17 cellular contexts compared by ENCODE assay signal in genomic region chr14:104786726-104787675, GRCh38. TPM values are rescaled to one million over a fixed set of nuclear protein-coding genes. Genes with fewer than 3 reads are reported as not detected.
DNase-seq lines count a peak whose midpoint lies in the region; ATAC-seq and TF ChIP-seq lines count a peak whose summit lies in the region.
"Had no signal": no experiment of that assay in that cellular context is flagged by ENCODE, and none has a peak within 500 bp of the region (broad histone marks: within the 10 kb centered on the region; RNA-seq: fewer than 3 reads in every experiment).

No MANE protein-coding gene starts in this region.

- intact Hi-C loops in Calu3 (cut with micrococcal nuclease; ENCODE audit: unreplicated experiment): no loop called here

- H3K4me3 Mint-ChIP-seq in CD4-positive, CD25-positive, alpha-beta regulatory T cell: no peak overlapping the region
- no peak overlapping the region for H3K4me3 Mint-ChIP-seq in Calu3 (ENCODE audit: low read depth, unreplicated experiment)
- H3K4me3 Mint-ChIP-seq: HFFc6 had no signal

- H3K27ac Mint-ChIP-seq in CD4-positive, CD25-positive, alpha-beta regulatory T cell: peak overlapping the region in 1 of 3 donors; percentile 75
- H3K27ac Mint-ChIP-seq in Calu3 (ENCODE audit: unreplicated experiment): no peak overlapping the region
- H3K27ac Mint-ChIP-seq: HFFc6 had no signal

- no peaks in the 10 kb centered on the region for H3K36me3 ChIP-seq in CD4-positive, CD25-positive, alpha-beta regulatory T cell (ENCODE audit: control insufficient read depth, insufficient read depth, low read length)
- H3K36me3 ChIP-seq in HEK293 (ENCODE audit: control insufficient read depth in 2 of 2, insufficient read depth in 1 of 2, low read length in 2 of 2) (peaks cover 0 to 90% of the 10 kb centered on the region in 2 experiments; a peak in 1 of 3 replicates), fibroblast of lung (ENCODE audit: control insufficient read depth, insufficient read depth, low read length) (peaks cover 16% of the 10 kb centered on the region), skeletal muscle satellite cell (ENCODE audit: insufficient read depth, low read length) (peaks cover 43% of the 10 kb centered on the region)

- no peak for ATAC-seq in CD4-positive, CD25-positive, alpha-beta regulatory T cell (ENCODE audit: low read depth in 2 of 2)
- ATAC-seq in HG03025 (IDR thresholded peaks at IDR 0.05; ENCODE audit: low FRiP score, unreplicated experiment) (no peak), HG03135 (IDR thresholded peaks at IDR 0.05; ENCODE audit: unreplicated experiment) (no peak)

- peak overlapping the region; percentile 6 for H3K27ac ChIP-seq in CD4-positive, CD25-positive, alpha-beta regulatory T cell (ENCODE audit: insufficient read depth, low read length, poor library complexity, severe bottlenecking)
- H3K27ac ChIP-seq in HEK293 (ENCODE audit: extremely low read depth, low read depth, low read length) (no peak overlapping the region), fibroblast of lung (ENCODE audit: insufficient read depth, low read length) (no peak overlapping the region)
- H3K27ac ChIP-seq: parathyroid adenoma had no signal

- H4K20me1 ChIP-seq in fibroblast of lung (ENCODE audit: control insufficient read depth, extremely low read depth, insufficient read depth, low read length): no peaks in the 10 kb centered on the region

- no peaks in the 10 kb centered on the region for H3K27me3 ChIP-seq in CD4-positive, CD25-positive, alpha-beta regulatory T cell (ENCODE audit: control insufficient read depth, insufficient read depth, low read length)
- H3K27me3 ChIP-seq in fibroblast of lung (ENCODE audit: control insufficient read depth, insufficient read depth, low read length) (no peaks in the 10 kb centered on the region), skeletal muscle satellite cell (ENCODE audit: control insufficient read depth, insufficient read depth, low read length) (no peaks in the 10 kb centered on the region)

- no peaks in the 10 kb centered on the region for H3K36me3 Mint-ChIP-seq in CD4-positive, CD25-positive, alpha-beta regulatory T cell
- H3K36me3 Mint-ChIP-seq in Calu3 (ENCODE audit: insufficient read depth, unreplicated experiment): peaks cover 16% of the 10 kb centered on the region

- no peaks in the 10 kb centered on the region for H3K27me3 Mint-ChIP-seq in CD4-positive, CD25-positive, alpha-beta regulatory T cell
- H3K27me3 Mint-ChIP-seq in Calu3 (ENCODE audit: unreplicated experiment): no peaks in the 10 kb centered on the region

- H3K4me1 ChIP-seq in CD4-positive, CD25-positive, alpha-beta regulatory T cell (ENCODE audit: control insufficient read depth, insufficient read depth, low read length, poor library complexity, severe bottlenecking): peaks cover 35% of the 10 kb centered on the region
- H3K4me1 ChIP-seq in HEK293 (ENCODE audit: control insufficient read depth, insufficient read depth, low read length) (no peaks in the 10 kb centered on the region), fibroblast of lung (ENCODE audit: control insufficient read depth, extremely low read depth, insufficient read depth, low read length) (no peaks in the 10 kb centered on the region), skeletal muscle satellite cell (ENCODE audit: control insufficient read depth, insufficient read depth, low read length) (peaks cover 26% of the 10 kb centered on the region)
- H3K4me1 ChIP-seq: parathyroid adenoma had no signal

- DNase-seq in CD4-positive, CD25-positive, alpha-beta regulatory T cell: no peak
- no peak for DNase-seq in fibroblast of lung (ENCODE audit: low read depth in 2 of 2)
- DNase-seq in stimulated activated CD4-positive, alpha-beta T cell treated with anti-CD3 and anti-CD28 coated beads, Interleukin-2, amount 100 ng/mL, for 24 hours: no peak
- no peak for DNase-seq in Calu3
- DNase-seq: EL; HFFc6; MM.1S; NCI-H146; NCI-H2171; NCI-H526 treated with DMSO at 0.1 percent for 48 hours; stimulated activated CD4-positive, alpha-beta T cell treated with anti-CD3 and anti-CD28 coated beads, Interleukin-2, amount 100 ng/mL, for 48 hours had no signal

- no peak for TF ChIP-seq CTCF in HEK293 (tag by site-specific recombination; IDR thresholded peaks at IDR 0.05)
- no peak for TF ChIP-seq CTCF in fibroblast of lung (conservative IDR thresholded peaks at IDR 0.05 in 1 of 2, IDR thresholded peaks at IDR 0.05 in 1 of 2; ENCODE audit: low read depth in 1 of 2, low read length in 2 of 2)
- no peak for TF ChIP-seq CTCF in Calu3 (IDR thresholded peaks at IDR 0.05; ENCODE audit: unreplicated experiment)

- H3K9me3 ChIP-seq in CD4-positive, CD25-positive, alpha-beta regulatory T cell (ENCODE audit: control insufficient read depth in 2 of 2, low read length in 2 of 2): no peaks in the 10 kb centered on the region
- H3K9me3 ChIP-seq in HEK293 (ENCODE audit: control insufficient read depth, insufficient read depth, low read depth, low read length): no peaks in the 10 kb centered on the region
- no peaks in the 10 kb centered on the region for H3K9me3 ChIP-seq in fibroblast of lung (ENCODE audit: control insufficient read depth, insufficient read depth, low read depth, low read length)
- no peaks in the 10 kb centered on the region for H3K9me3 ChIP-seq in skeletal muscle satellite cell (replicated peaks; ENCODE audit: low read length)

- CTCF ChIA-PET in HEK293 (lab: Yijun Ruan, JAX) (interaction anchor here (0.7 kb wide), 1 partner anchor 40 kb away, joined by 3 read pairs; no protein-coding TSS in a partner anchor), Calu3 (lab: Charles Lee) (no interaction called here)

- POLR2A ChIA-PET in HEK293 (lab: Yijun Ruan, JAX): no interaction called here

- H3K9me3 Mint-ChIP-seq in CD4-positive, CD25-positive, alpha-beta regulatory T cell: no peaks in the 10 kb centered on the region
- no peaks in the 10 kb centered on the region for H3K9me3 Mint-ChIP-seq in Calu3 (ENCODE audit: low read depth, unreplicated experiment)
- H3K9me3 Mint-ChIP-seq: HFFc6 had no signal

- H3K9ac ChIP-seq in fibroblast of lung (ENCODE audit: insufficient read depth, low read length) (peak overlapping the region; percentile 7), skeletal muscle satellite cell (ENCODE audit: low read depth, low read length) (no peak overlapping the region)
- H3K9ac ChIP-seq: parathyroid adenoma had no signal

- BruUV-seq in Calu3 (replicated peaks; lab: Mats Ljungman, UMichigan): no TSS peak

- H3K4me1 Mint-ChIP-seq in CD4-positive, CD25-positive, alpha-beta regulatory T cell: peaks cover 0 to 38% (median 8%) of the 10 kb centered on the region in 4 donors
- no peaks in the 10 kb centered on the region for H3K4me1 Mint-ChIP-seq in Calu3 (ENCODE audit: low read depth, unreplicated experiment)

- H3K4me3 ChIP-seq in CD4-positive, CD25-positive, alpha-beta regulatory T cell (ENCODE audit: low read depth, low read length): no peak overlapping the region
- no peak overlapping the region for H3K4me3 ChIP-seq in HEK293 (ENCODE audit: low read depth, low read length)
- H3K4me3 ChIP-seq in fibroblast of lung (replicated peaks in 1 of 4; ENCODE audit: control extremely low read depth in 1 of 4, insufficient read depth in 1 of 4, low read depth in 3 of 4, low read length in 4 of 4): no peak overlapping the region
- no peak overlapping the region for H3K4me3 ChIP-seq in skeletal muscle satellite cell (ENCODE audit: low read length)
- H3K4me3 ChIP-seq: lung had no signal

- H3K4me2 ChIP-seq in fibroblast of lung (ENCODE audit: extremely low read depth, insufficient read depth, low read length): no peak overlapping the region
- peak overlapping the region; percentile 19 for H3K4me2 ChIP-seq in skeletal muscle satellite cell (ENCODE audit: low read length)

- no peak overlapping the region for H2AFZ ChIP-seq in fibroblast of lung (ENCODE audit: low read length)
- H2AFZ ChIP-seq: parathyroid adenoma had no signal

- H3K79me2 ChIP-seq in fibroblast of lung (ENCODE audit: control insufficient read depth, insufficient read depth, low read length): peaks cover 28% of the 10 kb centered on the region

TF ChIP-seq in HEK293, 187 proteins besides CTCF, POLR2A, EP300 and RAD21 (continues in another document):
- TF ChIP-seq ZIC2 (tag by site-specific recombination; IDR thresholded peaks at IDR 0.05) (peak; percentile 43; the same call in 1 of the 2 replicates), ZNF600 (tag by site-specific recombination; IDR thresholded peaks at IDR 0.05) (no peak), GLIS2 (tag by site-specific recombination; IDR thresholded peaks at IDR 0.05) (peak; percentile 70), GLIS1 (tag by site-specific recombination; IDR thresholded peaks at IDR 0.05) (peak; percentile 49; the same call in 1 of the 2 replicates)

RNA-seq across cellular contexts. Expression of gene AKT1, which starts 8.5 kb away (rescaled TPM):
- total RNA-seq in CD4-positive, CD25-positive, alpha-beta regulatory T cell: 86.0 TPM
- polyA plus RNA-seq in CD4-positive, CD25-positive, alpha-beta regulatory T cell: 10 to 100 TPM in 2 of 4 donors, 1 to 10 TPM in 2; 6.3 to 19.8 (median 12.4) TPM
- total RNA-seq in fibroblast of lung (127 and 131 TPM in 2 replicates), Calu3 (2022) (118 and 120 TPM in 2 replicates)
- 83.2 and 109 TPM in 2 replicates for polyA plus RNA-seq in fibroblast of lung
- 98.5 and 138 TPM in 2 replicates for polyA plus RNA-seq in fibroblast of lung (2012)
- polyA minus RNA-seq in fibroblast of lung (ENCODE audit: low replicate concordance): 376 and 400 TPM in 2 replicates
- total RNA-seq in skeletal muscle satellite cell (2012; rRNA removed): 180 and 188 TPM in 2 replicates

RNA-seq across cellular contexts. Expression of gene ZBTB42, which starts 13.9 kb away (rescaled TPM):
- 3.6 TPM for total RNA-seq in CD4-positive, CD25-positive, alpha-beta regulatory T cell
- 1 to 10 TPM; 1.3 to 2.1 (median 1.9) TPM for polyA plus RNA-seq in CD4-positive, CD25-positive, alpha-beta regulatory T cell
- total RNA-seq in fibroblast of lung: 2.3 and 2.8 TPM in 2 replicates
- polyA plus RNA-seq in fibroblast of lung: 0.99 and 1.1 TPM in 2 replicates
- polyA plus RNA-seq in fibroblast of lung (2012): 1.7 and 2.1 TPM in 2 replicates
- 2.6 and 4.9 TPM in 2 replicates for polyA minus RNA-seq in fibroblast of lung (ENCODE audit: low replicate concordance)
- 3.8 and 3.9 TPM in 2 replicates for total RNA-seq in skeletal muscle satellite cell (2012; rRNA removed)
- total RNA-seq in Calu3 (2022): 11.8 and 13.9 TPM in 2 replicates

RNA-seq across cellular contexts. Expression of gene SIVA1, which starts 34.1 kb away (rescaled TPM):
- 82.6 TPM for total RNA-seq in CD4-positive, CD25-positive, alpha-beta regulatory T cell
- polyA plus RNA-seq in CD4-positive, CD25-positive, alpha-beta regulatory T cell: 100 to 1,000 TPM; 234 to 281 (median 246) TPM
- total RNA-seq in fibroblast of lung (60.6 and 65.1 TPM in 2 replicates), Calu3 (2022) (72.3 and 73.3 TPM in 2 replicates)
- polyA plus RNA-seq in fibroblast of lung: 26.1 and 37.4 TPM in 2 replicates
- polyA plus RNA-seq in fibroblast of lung (2012): 56.6 and 101 TPM in 2 replicates
- 10.0 and 10.9 TPM in 2 replicates for polyA minus RNA-seq in fibroblast of lung (ENCODE audit: low replicate concordance)
- total RNA-seq in skeletal muscle satellite cell (2012; rRNA removed): 122 and 180 TPM in 2 replicates
